Comparison of ENCODE assay signal across 8 cellular contexts in genomic region chr15:56732135-56732880, GRCh38. TPM values are rescaled to one million over a fixed set of nuclear protein-coding genes. Genes with fewer than 3 reads are reported as not detected.
DNase-seq lines count a peak whose midpoint lies in the region; ATAC-seq, FAIRE-seq and TF ChIP-seq lines count a peak whose summit lies in the region.

No MANE protein-coding gene starts in this region.

- 3 to 5% (median 4%) methylated on average over 12 of the region's 12 CpGs for WGBS in stomach, 5 donors

- no peaks in the 10 kb centered on the region for H3K9me3 ChIP-seq in stomach

- H3K27me3 ChIP-seq in bronchial epithelial cell (ENCODE audit: control insufficient read depth, insufficient read depth, low read length) = no peaks in the 10 kb centered on the region
- no peaks in the 10 kb centered on the region for H3K27me3 ChIP-seq in layer of hippocampus (ENCODE audit: control insufficient read depth, insufficient read depth, low read length)
- no peaks in the 10 kb centered on the region for H3K27me3 ChIP-seq in stomach

- peak; percentile 45 for FAIRE-seq in GM18507 (lab: Jason Lieb, UNC)
- no peak for FAIRE-seq in bronchial epithelial cell (lab: Jason Lieb, UNC)

- H3K36me3 ChIP-seq in bronchial epithelial cell (ENCODE audit: control insufficient read depth, insufficient read depth, low read length) = no peaks in the 10 kb centered on the region
- H3K36me3 ChIP-seq in stomach = no peaks in the 10 kb centered on the region

- intact Hi-C loops in stomach (cut with DNase I; ENCODE audit: low total_unique reads) = no loop called here

- DNase-seq in AG04449 (ENCODE audit: low read depth, low spot score) (no peak), GM18507 (ENCODE audit: extremely low spot score, insufficient read length, low read depth) (no peak), NCI-H748 treated with DMSO at 0.1 percent for 48 hours (lab: John Stamatoyannopoulos, UW) (peak; percentile 14), bronchial epithelial cell (ENCODE audit: low read depth) (peak; percentile 32), stomach (no peak)

- no peak for ATAC-seq in GM21367 (IDR thresholded peaks at IDR 0.05; ENCODE audit: unreplicated experiment)
- no peak for ATAC-seq in HG02973 (IDR thresholded peaks at IDR 0.05; ENCODE audit: unreplicated experiment)

- TF ChIP-seq EP300 in stomach (IDR thresholded peaks at IDR 0.05) = no peak

- H3K4me1 ChIP-seq in stomach = peaks cover 25 to 67% (median 51%) of the 10 kb centered on the region in 4 donors

- POLR2A ChIA-PET in AG04449 (lab: Yijun Ruan, JAX) = interaction anchor here (0.7 kb wide), 1 partner anchor 79 kb away, joined by 3 read pairs; no protein-coding TSS in a partner anchor

- peak overlapping the region; percentile 74 for H3K4me3 ChIP-seq in AG04449 (ENCODE audit: low read depth, low read length)
- H3K4me3 ChIP-seq in bronchial epithelial cell (ENCODE audit: low read depth, low read length) = peak overlapping the region; percentile 73
- peak overlapping the region; percentile 65 to 81 (median 74) for H3K4me3 ChIP-seq in stomach

- TF ChIP-seq CTCF in AG04449 (IDR thresholded peaks at IDR 0.05; ENCODE audit: insufficient read depth, low read length, missing control alignments) (no peak), bronchial epithelial cell (IDR thresholded peaks at IDR 0.05; ENCODE audit: insufficient read depth, low read length, severe bottlenecking) (no peak), stomach (IDR thresholded peaks at IDR 0.05) (no peak)

- CTCF ChIA-PET in AG04449 (lab: Yijun Ruan, JAX) = no interaction called here

- no peak for TF ChIP-seq POLR2A in stomach (IDR thresholded peaks at IDR 0.05)

- H3K27ac ChIP-seq in layer of hippocampus (ENCODE audit: low read depth, low read length) (peak overlapping the region; percentile 93), stomach (peak overlapping the region; percentile 96 to 99 (median 97))

RNA-seq across cellular contexts. Expression of gene ZNF280D, which starts 1.0 kb away (rescaled TPM):
- total RNA-seq in bronchial epithelial cell (8.7 and 9.5 TPM in 2 replicates), stomach (100 to 1,000 TPM in 1 of 5 donors, 10 to 100 TPM in 4; 31.0 to 142 (median 81.1) TPM)
- 10 to 100 TPM in 2 of 3 donors, 1 to 10 TPM in 1; 7.6 to 20.6 (median 11.6) TPM for polyA plus RNA-seq in stomach

Comparison
In these comparisons a context has a peak if more than half of its experiments do, and no peak if none do; other contexts are left out.
1. DNase-seq: peak in NCI-H748 treated with DMSO at 0.1 percent for 48 hours (single experiment) and bronchial epithelial cell (single experiment); none in AG04449 (single experiment), GM18507 (single experiment) and stomach (single experiment).
2. Peak in every context shown above with its lines, with median percentiles within 50 percentile points of each other: H3K4me3 ChIP-seq.